In the genomic region with DNA sequence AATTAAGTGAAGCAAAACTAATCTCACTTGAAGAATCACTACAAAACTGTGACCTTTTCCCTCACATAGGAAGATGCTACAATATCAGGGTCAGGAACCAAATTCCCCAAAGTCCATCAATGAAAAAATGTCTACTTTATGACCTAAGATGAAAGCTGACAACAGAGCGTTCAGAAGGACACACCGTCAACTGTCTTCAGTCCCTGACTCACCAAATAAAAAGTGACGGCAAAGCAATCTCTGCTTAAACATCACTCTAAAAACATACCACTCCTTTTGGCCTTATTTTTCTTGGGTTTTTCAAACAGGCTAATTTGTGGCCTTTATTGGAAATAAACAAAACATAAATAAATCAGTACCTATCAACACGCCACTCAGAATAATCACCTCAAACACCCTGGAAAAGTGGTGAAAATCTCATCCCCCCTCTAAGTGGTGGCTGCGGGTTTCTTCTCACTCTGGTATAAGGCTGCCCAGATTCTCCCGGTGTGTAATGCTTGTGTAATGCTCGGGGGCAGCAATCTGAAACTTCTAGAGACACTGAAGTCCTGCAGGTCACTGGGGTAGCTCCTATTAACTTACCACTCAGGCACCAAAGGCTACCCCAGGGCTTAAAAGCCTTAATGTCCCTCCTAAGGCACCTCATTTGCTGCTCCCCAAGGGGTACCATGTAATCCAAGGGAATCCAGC, we compare ENCODE assay signal across 13 cellular contexts. TPM values are rescaled to one million over a fixed set of nuclear protein-coding genes. Genes with fewer than 3 reads are reported as not detected.
A peak's percentile ranks its signal among the peaks of the same experiment; 100 is the strongest.
DNase-seq lines count a peak whose midpoint lies in the region; ATAC-seq and TF ChIP-seq lines count a peak whose summit lies in the region.
"Had no signal": no experiment of that assay in that cellular context is flagged by ENCODE, and none has a peak within 500 bp of the region (broad histone marks: within the 10 kb centered on the region; RNA-seq: fewer than 3 reads in every experiment).

No MANE protein-coding gene starts in this region.

- no peak for TF ChIP-seq EP300 in ovary (IDR thresholded peaks at IDR 0.05)

- peaks cover 96% of the 10 kb centered on the region for H3K4me1 Mint-ChIP-seq in activated naive CD4-positive, alpha-beta T cell treated with anti-CD3 and anti-CD28 coated beads, Interleukin-2, amount 50 U/mL, for 24 hours
- peaks cover 95% of the 10 kb centered on the region for H3K4me1 Mint-ChIP-seq in activated T-cell treated with anti-CD3 and anti-CD28 coated beads, Interleukin-2, amount 50 U/mL, for 4 hours (ENCODE audit: low read depth)
- peaks cover 74 to 94% (median 80%) of the 10 kb centered on the region in 3 donors for H3K4me1 Mint-ChIP-seq in naive B cell

- DNase-seq in activated naive CD4-positive, alpha-beta T cell treated with anti-CD3 and anti-CD28 coated beads, Interleukin-2, amount 50 U/mL, for 16 hours, result no peak
- DNase-seq in activated T-cell treated with anti-CD3 and anti-CD28 coated beads, Interleukin-2, amount 50 U/mL, for 4 hours, result no peak
- DNase-seq in naive B cell (no peak), ovary (no peak), adrenal gland (no peak), NCI-H1417 (lab: John Stamatoyannopoulos, UW) (no peak), COLO829 (ENCODE audit: low spot score) (no peak)
- DNase-seq: dermis blood vessel endothelial cell, mammary epithelial cell, MM.1S, PC-3 had no signal

- TF ChIP-seq CTCF in ovary (IDR thresholded peaks at IDR 0.05), result no peak
- no peak for TF ChIP-seq CTCF in adrenal gland (IDR thresholded peaks at IDR 0.05)

- no peaks in the 10 kb centered on the region for H3K36me3 ChIP-seq in ovary
- H3K36me3 ChIP-seq in adrenal gland (replicated peaks in 1 of 2), result no peaks in the 10 kb centered on the region
- H3K36me3 ChIP-seq: ascending aorta had no signal

- 88 to 93% (median 88%) methylated on average over 7 of the region's 7 CpGs for WGBS in ovary, 3 donors
- WGBS in adrenal gland, 4 donors, result 64 to 79% (median 68%) methylated on average over 7 of the region's 7 CpGs

- no peak overlapping the region for H3K27ac ChIP-seq in ovary
- H3K27ac ChIP-seq in adrenal gland, result no peak overlapping the region
- H3K27ac ChIP-seq: ascending aorta had no signal

- no peaks in the 10 kb centered on the region for H3K4me1 ChIP-seq in ovary (ENCODE audit: insufficient read depth)
- peaks cover 7 to 22% of the 10 kb centered on the region in 2 donors for H3K4me1 ChIP-seq in adrenal gland (replicated peaks in 1 of 2)
- H3K4me1 ChIP-seq: ascending aorta had no signal

- ATAC-seq in activated T-cell treated with anti-CD3 and anti-CD28 coated beads, Interleukin-2, amount 50 U/mL, for 4 hours, result no peak
- ATAC-seq in naive B cell (ENCODE audit: low read depth in 2 of 2), result no peak
- ATAC-seq: PC-3 had no signal

- no peaks in the 10 kb centered on the region for H3K9me3 Mint-ChIP-seq in activated naive CD4-positive, alpha-beta T cell treated with anti-CD3 and anti-CD28 coated beads, Interleukin-2, amount 50 U/mL, for 24 hours
- no peaks in the 10 kb centered on the region for H3K9me3 Mint-ChIP-seq in activated T-cell treated with anti-CD3 and anti-CD28 coated beads, Interleukin-2, amount 50 U/mL, for 4 hours
- H3K9me3 Mint-ChIP-seq in naive B cell, result no peaks in the 10 kb centered on the region

- intact Hi-C loops in ovary (cut with DNase I), result no loop called here
- intact Hi-C loops in adrenal gland (cut with DNase I), result no loop called here

- peaks cover 40% of the 10 kb centered on the region for H3K36me3 Mint-ChIP-seq in activated naive CD4-positive, alpha-beta T cell treated with anti-CD3 and anti-CD28 coated beads, Interleukin-2, amount 50 U/mL, for 24 hours
- peaks cover 50% of the 10 kb centered on the region for H3K36me3 Mint-ChIP-seq in activated T-cell treated with anti-CD3 and anti-CD28 coated beads, Interleukin-2, amount 50 U/mL, for 4 hours (ENCODE audit: insufficient read depth)
- H3K36me3 Mint-ChIP-seq in naive B cell, result peaks cover 0 to 4% of the 10 kb centered on the region in 2 donors

- H3K27ac Mint-ChIP-seq in activated naive CD4-positive, alpha-beta T cell treated with anti-CD3 and anti-CD28 coated beads, Interleukin-2, amount 50 U/mL, for 24 hours, result peak overlapping the region; percentile 99
- H3K27ac Mint-ChIP-seq in naive B cell, result peak overlapping the region; percentile 52 to 92 (median 79)

- no peaks in the 10 kb centered on the region for H3K9me3 ChIP-seq in ovary
- no peaks in the 10 kb centered on the region for H3K9me3 ChIP-seq in adrenal gland (replicated peaks in 1 of 3)
- H3K9me3 ChIP-seq: ascending aorta had no signal

- H3K27me3 ChIP-seq in ovary, result no peaks in the 10 kb centered on the region
- no peaks in the 10 kb centered on the region for H3K27me3 ChIP-seq in adrenal gland
- H3K27me3 ChIP-seq: ascending aorta had no signal

- H3K4me3 ChIP-seq in ovary (no peak overlapping the region), adrenal gland (no peak overlapping the region)
- H3K4me3 ChIP-seq: ascending aorta had no signal

- peak overlapping the region; percentile 83 for H3K4me3 Mint-ChIP-seq in activated naive CD4-positive, alpha-beta T cell treated with anti-CD3 and anti-CD28 coated beads, Interleukin-2, amount 50 U/mL, for 24 hours
- peak overlapping the region; percentile 75 for H3K4me3 Mint-ChIP-seq in activated T-cell treated with anti-CD3 and anti-CD28 coated beads, Interleukin-2, amount 50 U/mL, for 4 hours
- H3K4me3 Mint-ChIP-seq in naive B cell, result peak overlapping the region in 1 of 8 donors; percentile 30

- TF ChIP-seq POLR2A in ovary (IDR thresholded peaks at IDR 0.05) (no peak), adrenal gland (IDR thresholded peaks at IDR 0.05) (no peak)

- no peaks in the 10 kb centered on the region for H3K27me3 Mint-ChIP-seq in activated naive CD4-positive, alpha-beta T cell treated with anti-CD3 and anti-CD28 coated beads, Interleukin-2, amount 50 U/mL, for 24 hours
- H3K27me3 Mint-ChIP-seq in activated T-cell treated with anti-CD3 and anti-CD28 coated beads, Interleukin-2, amount 50 U/mL, for 4 hours (ENCODE audit: low read depth), result no peaks in the 10 kb centered on the region
- no peaks in the 10 kb centered on the region for H3K27me3 Mint-ChIP-seq in naive B cell

RNA-seq across cellular contexts. Expression of a gene that starts 29.5 kb away (rescaled TPM):
- total RNA-seq in activated T-cell treated with anti-CD3 and anti-CD28 coated beads, Interleukin-2, amount 50 U/mL, for 4 hours, result 100 to 1,000 TPM; 248 to 348 (median 344) TPM
- polyA plus RNA-seq in naive B cell (ENCODE audit: low read depth in 6 of 6), result 10 to 100 TPM; 13.4 to 38.2 (median 21.5) TPM
- total RNA-seq in ovary, result 10 to 100 TPM; 11.1 to 27.2 (median 17.9) TPM
- 10 to 100 TPM in 1 of 2 donors, 1 to 10 TPM in 1; 6.0 to 10.4 TPM for polyA plus RNA-seq in ovary
- total RNA-seq in adrenal gland, result 10 to 100 TPM; 21.0 to 57.0 (median 27.5) TPM
- polyA plus RNA-seq in adrenal gland, result 10 to 100 TPM; 11.5 to 19.6 (median 19.1) TPM

Comparison
In these comparisons a context has a peak if more than half of its experiments do, and no peak if none do; other contexts are left out.
1. RNA of a gene that starts 29.5 kb away (total RNA-seq): 248 to 348 TPM in activated T-cell treated with anti-CD3 and anti-CD28 coated beads, Interleukin-2, amount 50 U/mL, for 4 hours; 21.0 to 57.0 TPM in adrenal gland and 11.1 to 27.2 TPM in ovary; every median in the first group is over 4 times any median in the second.